10 cellular contexts compared by ENCODE assay signal in the genomic region with DNA sequence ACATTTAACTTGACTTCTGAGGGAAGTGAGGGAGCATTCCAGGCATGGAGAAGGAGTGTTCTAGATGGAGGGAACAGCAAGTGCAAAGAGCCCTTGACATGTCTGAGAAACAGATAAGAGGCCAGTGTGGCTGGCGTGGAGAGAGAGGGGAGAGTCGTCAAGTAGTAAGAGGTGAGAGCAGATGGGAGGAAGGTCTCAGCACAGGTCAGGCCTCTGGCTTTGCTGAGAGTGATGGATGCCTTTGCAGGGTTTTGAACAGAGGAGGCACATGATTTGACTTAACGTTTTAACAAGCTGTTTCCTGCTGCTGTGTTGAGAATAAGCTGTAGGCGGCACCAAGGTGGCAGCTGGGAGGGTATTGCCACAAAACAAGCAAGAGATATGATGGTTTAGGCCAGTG.
DNase-seq lines count a peak whose midpoint lies in the region; ATAC-seq and TF ChIP-seq lines count a peak whose summit lies in the region.
"Had no signal": no experiment of that assay in that cellular context is flagged by ENCODE, and none has a peak within 500 bp of the region (broad histone marks: within the 10 kb centered on the region; RNA-seq: fewer than 3 reads in every experiment).

No MANE protein-coding gene starts in this region.

- no peaks in the 10 kb centered on the region for H3K4me1 ChIP-seq in effector memory CD4-positive, alpha-beta T cell (ENCODE audit: control insufficient read depth, insufficient read depth, low read length, poor library complexity, severe bottlenecking)

- H3K36me3 Mint-ChIP-seq in CD4-positive, alpha-beta T cell (ENCODE audit: low read depth), result peaks cover 21% of the 10 kb centered on the region
- peaks cover 14% of the 10 kb centered on the region for H3K36me3 Mint-ChIP-seq in natural killer cell treated with Interleukin-12 subunit alpha and Interleukin-12 subunit beta and Interleukin-15 and Interleukin-18, amount 100 ng/mL, for 72 hours

- peak; percentile 51 for ATAC-seq in CD4-positive, alpha-beta T cell (ENCODE audit: poor library complexity)
- peak; percentile 61 to 73 for ATAC-seq in natural killer cell treated with Interleukin-12 subunit alpha and Interleukin-12 subunit beta and Interleukin-15 and Interleukin-18, amount 100 ng/mL, for 72 hours
- ATAC-seq in HG03342 (IDR thresholded peaks at IDR 0.05; ENCODE audit: unreplicated experiment), result no peak

- peaks cover 5% of the 10 kb centered on the region for H3K9me3 ChIP-seq in CD4-positive, alpha-beta T cell (ENCODE audit: control insufficient read depth, low read length)
- no peaks in the 10 kb centered on the region for H3K9me3 ChIP-seq in effector memory CD4-positive, alpha-beta T cell (ENCODE audit: control insufficient read depth, low read length)

- TF ChIP-seq CTCF in CD4-positive, alpha-beta T cell (IDR thresholded peaks at IDR 0.05), result no peak

- H3K9me3 Mint-ChIP-seq in CD4-positive, alpha-beta T cell, result no peaks in the 10 kb centered on the region
- H3K9me3 Mint-ChIP-seq in natural killer cell treated with Interleukin-12 subunit alpha and Interleukin-12 subunit beta and Interleukin-15 and Interleukin-18, amount 100 ng/mL, for 72 hours, result no peaks in the 10 kb centered on the region

- H3K4me1 Mint-ChIP-seq in CD4-positive, alpha-beta T cell (ENCODE audit: low read depth), result peaks cover 66% of the 10 kb centered on the region
- peaks cover 37 to 43% of the 10 kb centered on the region in 2 donors for H3K4me1 Mint-ChIP-seq in natural killer cell treated with Interleukin-12 subunit alpha and Interleukin-12 subunit beta and Interleukin-15 and Interleukin-18, amount 100 ng/mL, for 72 hours (ENCODE audit: low read depth in 2 of 2)

- POLR2A ChIA-PET in CD4-positive, alpha-beta T cell (lab: Charles Lee), result no interaction called here

- intact Hi-C loops in CD4-positive, alpha-beta T cell (cut with DNase I, micrococcal nuclease), result no loop called here

- CTCF ChIA-PET in CD4-positive, alpha-beta T cell (lab: Charles Lee), result no interaction called here

- DNase-seq in CD4-positive, alpha-beta T cell, result no peak
- DNase-seq in LHCN-M2 (ENCODE audit: low read depth) (peak; percentile 33), cerebellar cortex (ENCODE audit: low spot score) (peak; percentile 77), OCI-M2 (lab: John Stamatoyannopoulos, UW; ENCODE audit: unreplicated experiment) (no peak), GOT3 (lab: John Stamatoyannopoulos, UW) (no peak)
- peak; percentile 60 for DNase-seq in natural killer cell treated with Interleukin-12 subunit alpha and Interleukin-12 subunit beta and Interleukin-15 and Interleukin-18, amount 100 ng/mL, for 72 hours (ENCODE audit: low spot score)
- no peak for DNase-seq in effector memory CD4-positive, alpha-beta T cell
- DNase-seq: anterior cingulate cortex, RPMI8226 had no signal

- peak overlapping the region; percentile 6 for H3K27ac Mint-ChIP-seq in CD4-positive, alpha-beta T cell
- H3K27ac Mint-ChIP-seq in natural killer cell treated with Interleukin-12 subunit alpha and Interleukin-12 subunit beta and Interleukin-15 and Interleukin-18, amount 100 ng/mL, for 72 hours, result peak overlapping the region; percentile 22 to 70

- H3K27me3 ChIP-seq in CD4-positive, alpha-beta T cell (ENCODE audit: control insufficient read depth, insufficient read depth, low read length), result no peaks in the 10 kb centered on the region
- H3K27me3 ChIP-seq in effector memory CD4-positive, alpha-beta T cell (replicated peaks; ENCODE audit: control insufficient read depth, insufficient read depth, low read length, poor library complexity, severe bottlenecking), result no peaks in the 10 kb centered on the region

- peaks cover 4% of the 10 kb centered on the region for H3K36me3 ChIP-seq in effector memory CD4-positive, alpha-beta T cell (ENCODE audit: control insufficient read depth, insufficient read depth, low read length)

- H3K4me3 ChIP-seq in effector memory CD4-positive, alpha-beta T cell (ENCODE audit: insufficient read depth, low read depth, low read length, poor library complexity, severe bottlenecking), result no peak overlapping the region

- no peak overlapping the region for H3K27ac ChIP-seq in CD4-positive, alpha-beta T cell (ENCODE audit: low read depth, low read length)
- H3K27ac ChIP-seq in effector memory CD4-positive, alpha-beta T cell (ENCODE audit: insufficient read depth, low read length, poor library complexity, severe bottlenecking), result no peak overlapping the region

- H3K4me3 Mint-ChIP-seq in CD4-positive, alpha-beta T cell, result no peak overlapping the region
- H3K4me3 Mint-ChIP-seq in natural killer cell treated with Interleukin-12 subunit alpha and Interleukin-12 subunit beta and Interleukin-15 and Interleukin-18, amount 100 ng/mL, for 72 hours, result peak overlapping the region; percentile 0

- H3K27me3 Mint-ChIP-seq in CD4-positive, alpha-beta T cell, result no peaks in the 10 kb centered on the region
- no peaks in the 10 kb centered on the region for H3K27me3 Mint-ChIP-seq in natural killer cell treated with Interleukin-12 subunit alpha and Interleukin-12 subunit beta and Interleukin-15 and Interleukin-18, amount 100 ng/mL, for 72 hours

Comparison
In these comparisons a context has a peak if more than half of its experiments do, and no peak if none do; other contexts are left out.
1. DNase-seq: peak in LHCN-M2 (single experiment), cerebellar cortex (single experiment) and natural killer cell treated with Interleukin-12 subunit alpha and Interleukin-12 subunit beta and Interleukin-15 and Interleukin-18, amount 100 ng/mL, for 72 hours (single experiment); none in CD4-positive, alpha-beta T cell (0 of 10), effector memory CD4-positive, alpha-beta T cell (0 of 3), OCI-M2 (single experiment) and GOT3 (single experiment).